1 cellular context compared by ENCODE assay signal in genomic region chr3:49170744-49171118, GRCh38.
TF ChIP-seq lines count a peak whose summit lies in the region.

No MANE protein-coding gene starts in this region.

TF ChIP-seq in WTC11, 78 proteins besides CTCF, POLR2A, EP300 and RAD21 (continued from another document):
- TF ChIP-seq, protein P1, sequence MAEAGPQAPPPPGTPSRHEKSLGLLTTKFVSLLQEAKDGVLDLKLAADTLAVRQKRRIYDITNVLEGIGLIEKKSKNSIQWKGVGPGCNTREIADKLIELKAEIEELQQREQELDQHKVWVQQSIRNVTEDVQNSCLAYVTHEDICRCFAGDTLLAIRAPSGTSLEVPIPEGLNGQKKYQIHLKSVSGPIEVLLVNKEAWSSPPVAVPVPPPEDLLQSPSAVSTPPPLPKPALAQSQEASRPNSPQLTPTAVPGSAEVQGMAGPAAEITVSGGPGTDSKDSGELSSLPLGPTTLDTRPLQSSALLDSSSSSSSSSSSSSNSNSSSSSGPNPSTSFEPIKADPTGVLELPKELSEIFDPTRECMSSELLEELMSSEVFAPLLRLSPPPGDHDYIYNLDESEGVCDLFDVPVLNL (CRISPR knock-in tag; IDR thresholded peaks at IDR 0.05; ENCODE audit: borderline replicate concordance, low read depth), result no peak
- no peak for TF ChIP-seq EMX1 (CRISPR knock-in tag; IDR thresholded peaks at IDR 0.05)
- no peak for TF ChIP-seq FOXJ3 (CRISPR knock-in tag; IDR thresholded peaks at IDR 0.05; ENCODE audit: borderline replicate concordance)
- no peak for TF ChIP-seq ZNF232 (CRISPR knock-in tag; IDR thresholded peaks at IDR 0.05)
- no peak for TF ChIP-seq IRF2 (CRISPR knock-in tag; IDR thresholded peaks at IDR 0.05; ENCODE audit: borderline replicate concordance, low read depth)
